In the genomic region with DNA sequence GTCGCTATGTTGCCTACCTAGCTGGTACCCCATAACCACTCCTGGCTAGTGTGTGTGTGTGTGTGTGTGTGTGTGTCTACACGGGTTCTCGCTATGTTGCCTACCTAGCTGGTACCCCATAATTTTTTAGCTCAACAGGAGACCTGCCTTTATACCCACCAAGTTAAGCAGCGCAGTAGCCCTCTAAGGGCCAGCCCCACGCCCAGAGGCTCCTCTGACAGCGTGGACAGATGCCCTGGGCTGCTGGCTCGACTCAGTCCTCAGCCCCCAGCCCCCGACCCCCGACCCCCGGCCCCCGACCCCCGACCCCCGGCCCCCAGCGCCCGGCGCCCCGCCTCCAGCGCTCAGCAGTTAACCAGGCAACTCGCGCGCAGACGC, we compare ENCODE assay signal across 9 cellular contexts. TPM values are rescaled to one million over a fixed set of nuclear protein-coding genes. Genes with fewer than 3 reads are reported as not detected.
DNase-seq lines count a peak whose midpoint lies in the region; ATAC-seq and TF ChIP-seq lines count a peak whose summit lies in the region.
"Had no signal": no experiment of that assay in that cellular context is flagged by ENCODE, and none has a peak within 500 bp of the region (broad histone marks: within the 10 kb centered on the region; RNA-seq: fewer than 3 reads in every experiment).

No MANE protein-coding gene starts in this region.

- peaks cover 10% of the 10 kb centered on the region for H3K36me3 Mint-ChIP-seq in activated CD4-positive, alpha-beta memory T cell treated with anti-CD3 and anti-CD28 coated beads, Interleukin-2, amount 10 ng/mL, durations not matched to agents 7 days and 5 days (ENCODE audit: low read depth)

- no peak overlapping the region for H3K27ac Mint-ChIP-seq in activated CD4-positive, alpha-beta memory T cell treated with anti-CD3 and anti-CD28 coated beads, Interleukin-2, amount 10 ng/mL, durations not matched to agents 7 days and 5 days
- H3K27ac Mint-ChIP-seq in stimulated activated naive CD8-positive, alpha-beta T cell treated with anti-CD3 and anti-CD28 coated beads, Interleukin-15, amount 100 ng/mL, for 72 hours = peak overlapping the region in 1 of 2 donors; percentile 89

- H3K9me3 Mint-ChIP-seq in activated CD4-positive, alpha-beta memory T cell treated with anti-CD3 and anti-CD28 coated beads, Interleukin-2, amount 10 ng/mL, durations not matched to agents 7 days and 5 days = no peaks in the 10 kb centered on the region
- H3K9me3 Mint-ChIP-seq in stimulated activated naive CD8-positive, alpha-beta T cell treated with anti-CD3 and anti-CD28 coated beads, Interleukin-15, amount 100 ng/mL, for 72 hours = no peaks in the 10 kb centered on the region

- no peak for DNase-seq in DND-41
- no peak for DNase-seq in activated CD4-positive, alpha-beta memory T cell treated with anti-CD3 and anti-CD28 coated beads, Interleukin-2, amount 10 ng/mL, durations not matched to agents 7 days and 5 days
- peak; percentile 16 to 29 for DNase-seq in stimulated activated naive CD8-positive, alpha-beta T cell treated with anti-CD3 and anti-CD28 coated beads, Interleukin-15, amount 100 ng/mL, for 72 hours
- no peak for DNase-seq in NCI-H82 treated with DMSO at 0.1 percent for 48 hours (lab: John Stamatoyannopoulos, UW; ENCODE audit: unreplicated experiment)
- no peak for DNase-seq in hippocampal formation (lab: John Stamatoyannopoulos, UW)

- H4K20me1 ChIP-seq in DND-41 (ENCODE audit: insufficient read depth, low read length) = peaks cover 4% of the 10 kb centered on the region; the same call in 1 of the 2 replicates

- peaks cover 44% of the 10 kb centered on the region for H3K4me1 ChIP-seq in DND-41 (ENCODE audit: insufficient read depth, low read length)

- peaks cover 7% of the 10 kb centered on the region for H3K27me3 Mint-ChIP-seq in activated CD4-positive, alpha-beta memory T cell treated with anti-CD3 and anti-CD28 coated beads, Interleukin-2, amount 10 ng/mL, durations not matched to agents 7 days and 5 days
- peaks cover 8% of the 10 kb centered on the region for H3K27me3 Mint-ChIP-seq in stimulated activated naive CD8-positive, alpha-beta T cell treated with anti-CD3 and anti-CD28 coated beads, Interleukin-15, amount 100 ng/mL, for 72 hours

- peaks cover 21% of the 10 kb centered on the region for H3K36me3 ChIP-seq in DND-41 (ENCODE audit: insufficient read depth, low read length)

- no peaks in the 10 kb centered on the region for H3K9me3 ChIP-seq in DND-41 (ENCODE audit: insufficient read depth, low read length, severe bottlenecking)

- peaks cover 52% of the 10 kb centered on the region for H3K4me1 Mint-ChIP-seq in activated CD4-positive, alpha-beta memory T cell treated with anti-CD3 and anti-CD28 coated beads, Interleukin-2, amount 10 ng/mL, durations not matched to agents 7 days and 5 days
- H3K4me1 Mint-ChIP-seq in stimulated activated naive CD8-positive, alpha-beta T cell treated with anti-CD3 and anti-CD28 coated beads, Interleukin-15, amount 100 ng/mL, for 72 hours = peaks cover 59% of the 10 kb centered on the region

- H3K27me3 ChIP-seq in DND-41 (ENCODE audit: insufficient read depth, low read length, poor library complexity) = no peaks in the 10 kb centered on the region

- peak overlapping the region; percentile 77 for H3K27ac ChIP-seq in DND-41 (ENCODE audit: low read length)

- H2AFZ ChIP-seq in DND-41 (ENCODE audit: low read depth, low read length) = peak overlapping the region; percentile 93

- no peak for TF ChIP-seq CTCF in DND-41 (IDR thresholded peaks at IDR 0.05; ENCODE audit: borderline replicate concordance, extremely low read depth, low read length, poor library complexity, severe bottlenecking)

- H3K4me3 Mint-ChIP-seq in activated CD4-positive, alpha-beta memory T cell treated with anti-CD3 and anti-CD28 coated beads, Interleukin-2, amount 10 ng/mL, durations not matched to agents 7 days and 5 days = peak overlapping the region; percentile 94
- H3K4me3 Mint-ChIP-seq in stimulated activated naive CD8-positive, alpha-beta T cell treated with anti-CD3 and anti-CD28 coated beads, Interleukin-15, amount 100 ng/mL, for 72 hours = peak overlapping the region; percentile 97

- peak overlapping the region; percentile 23 to 88; a peak in 3 of 4 replicates for H3K4me3 ChIP-seq in DND-41 (ENCODE audit: low read depth in 1 of 2, low read length in 2 of 2)
- H3K4me3 ChIP-seq in iPS-11a (ENCODE audit: low read depth, low read length) = peak overlapping the region; percentile 31

- peaks cover 36% of the 10 kb centered on the region for H3K79me2 ChIP-seq in DND-41 (ENCODE audit: insufficient read depth, low read length)

- POLR2A ChIA-PET in activated CD4-positive, alpha-beta memory T cell treated with anti-CD3 and anti-CD28 coated beads, Interleukin-2, amount 10 ng/mL, durations not matched to agents 7 days and 5 days (lab: Charles Lee) = interaction anchor here (0.8 to 3.1 kb wide), 5 partner anchors 54 to 550 kb away, joined by 4 to 20 read pairs (median 6); partner anchors contain the start of genes RPL27A, TMEM9B, TRIM66 and ZNF143

- H3K4me2 ChIP-seq in DND-41 (ENCODE audit: insufficient read depth, low read length) = peak overlapping the region; percentile 89

- peak overlapping the region; percentile 60 for H3K9ac ChIP-seq in DND-41 (ENCODE audit: low read depth, low read length)

- peak; percentile 16 for ATAC-seq in DND-41 (ENCODE audit: insufficient read depth, low read depth)
- ATAC-seq in HG02852 (IDR thresholded peaks at IDR 0.05; ENCODE audit: unreplicated experiment) = peak; percentile 9
- peak; percentile 31 for ATAC-seq in stimulated activated naive CD8-positive, alpha-beta T cell treated with anti-CD3 and anti-CD28 coated beads, Interleukin-15, amount 100 ng/mL, for 72 hours
- no peak for ATAC-seq in GM18870 (IDR thresholded peaks at IDR 0.05; ENCODE audit: unreplicated experiment)

- CTCF ChIA-PET in activated CD4-positive, alpha-beta memory T cell treated with anti-CD3 and anti-CD28 coated beads, Interleukin-2, amount 10 ng/mL, durations not matched to agents 7 days and 5 days (lab: Charles Lee) = interaction anchor here (1.0 to 7.9 kb wide), 2 partner anchors 49 to 227 kb away, joined by 3 to 119 read pairs; no protein-coding TSS in a partner anchor

RNA-seq across cellular contexts. Expression of gene AKIP1, which starts 0.3 kb away (rescaled TPM):
- 10 to 100 TPM; 36.0 to 38.1 TPM for total RNA-seq in activated CD4-positive, alpha-beta memory T cell treated with anti-CD3 and anti-CD28 coated beads, Interleukin-2, amount 10 ng/mL, durations not matched to agents 7 days and 5 days

RNA-seq across cellular contexts. Expression of gene C11orf16, which starts 22.1 kb away (rescaled TPM):
- not detected for total RNA-seq in activated CD4-positive, alpha-beta memory T cell treated with anti-CD3 and anti-CD28 coated beads, Interleukin-2, amount 10 ng/mL, durations not matched to agents 7 days and 5 days
- total RNA-seq: pulmonary artery endothelial cell had no signal

RNA-seq across cellular contexts. Expression of gene ASCL3, which starts 32.2 kb away (rescaled TPM):
- not detected for total RNA-seq in activated CD4-positive, alpha-beta memory T cell treated with anti-CD3 and anti-CD28 coated beads, Interleukin-2, amount 10 ng/mL, durations not matched to agents 7 days and 5 days
- total RNA-seq: pulmonary artery endothelial cell had no signal

RNA-seq across cellular contexts. Expression of gene TMEM9B, which starts 53.6 kb away (rescaled TPM):
- 10 to 100 TPM; 34.2 to 34.8 TPM for total RNA-seq in activated CD4-positive, alpha-beta memory T cell treated with anti-CD3 and anti-CD28 coated beads, Interleukin-2, amount 10 ng/mL, durations not matched to agents 7 days and 5 days

Comparison
In these comparisons a context has a peak if more than half of its experiments do, and no peak if none do; other contexts are left out.
1. DNase-seq: peak in stimulated activated naive CD8-positive, alpha-beta T cell treated with anti-CD3 and anti-CD28 coated beads, Interleukin-15, amount 100 ng/mL, for 72 hours (2 of 2); none in DND-41 (single experiment), activated CD4-positive, alpha-beta memory T cell treated with anti-CD3 and anti-CD28 coated beads, Interleukin-2, amount 10 ng/mL, durations not matched to agents 7 days and 5 days (single experiment), NCI-H82 treated with DMSO at 0.1 percent for 48 hours (single experiment) and hippocampal formation (0 of 2).